In genomic region chr3:196632033-196632751, GRCh38 we compare ENCODE assay signal across 1 cellular context.
TF ChIP-seq lines count a peak whose summit lies in the region.

No MANE protein-coding gene starts in this region.

TF ChIP-seq in K562, 482 proteins besides CTCF, POLR2A, EP300 and RAD21 (continued from another document and continues in another):
- TF ChIP-seq, protein P1, sequence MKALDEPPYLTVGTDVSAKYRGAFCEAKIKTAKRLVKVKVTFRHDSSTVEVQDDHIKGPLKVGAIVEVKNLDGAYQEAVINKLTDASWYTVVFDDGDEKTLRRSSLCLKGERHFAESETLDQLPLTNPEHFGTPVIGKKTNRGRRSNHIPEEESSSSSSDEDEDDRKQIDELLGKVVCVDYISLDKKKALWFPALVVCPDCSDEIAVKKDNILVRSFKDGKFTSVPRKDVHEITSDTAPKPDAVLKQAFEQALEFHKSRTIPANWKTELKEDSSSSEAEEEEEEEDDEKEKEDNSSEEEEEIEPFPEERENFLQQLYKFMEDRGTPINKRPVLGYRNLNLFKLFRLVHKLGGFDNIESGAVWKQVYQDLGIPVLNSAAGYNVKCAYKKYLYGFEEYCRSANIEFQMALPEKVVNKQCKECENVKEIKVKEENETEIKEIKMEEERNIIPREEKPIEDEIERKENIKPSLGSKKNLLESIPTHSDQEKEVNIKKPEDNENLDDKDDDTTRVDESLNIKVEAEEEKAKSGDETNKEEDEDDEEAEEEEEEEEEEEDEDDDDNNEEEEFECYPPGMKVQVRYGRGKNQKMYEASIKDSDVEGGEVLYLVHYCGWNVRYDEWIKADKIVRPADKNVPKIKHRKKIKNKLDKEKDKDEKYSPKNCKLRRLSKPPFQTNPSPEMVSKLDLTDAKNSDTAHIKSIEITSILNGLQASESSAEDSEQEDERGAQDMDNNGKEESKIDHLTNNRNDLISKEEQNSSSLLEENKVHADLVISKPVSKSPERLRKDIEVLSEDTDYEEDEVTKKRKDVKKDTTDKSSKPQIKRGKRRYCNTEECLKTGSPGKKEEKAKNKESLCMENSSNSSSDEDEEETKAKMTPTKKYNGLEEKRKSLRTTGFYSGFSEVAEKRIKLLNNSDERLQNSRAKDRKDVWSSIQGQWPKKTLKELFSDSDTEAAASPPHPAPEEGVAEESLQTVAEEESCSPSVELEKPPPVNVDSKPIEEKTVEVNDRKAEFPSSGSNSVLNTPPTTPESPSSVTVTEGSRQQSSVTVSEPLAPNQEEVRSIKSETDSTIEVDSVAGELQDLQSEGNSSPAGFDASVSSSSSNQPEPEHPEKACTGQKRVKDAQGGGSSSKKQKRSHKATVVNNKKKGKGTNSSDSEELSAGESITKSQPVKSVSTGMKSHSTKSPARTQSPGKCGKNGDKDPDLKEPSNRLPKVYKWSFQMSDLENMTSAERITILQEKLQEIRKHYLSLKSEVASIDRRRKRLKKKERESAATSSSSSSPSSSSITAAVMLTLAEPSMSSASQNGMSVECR (CRISPR knock-in tag; IDR thresholded peaks at IDR 0.05), result peak; percentile 66; the same call in 1 of the 2 replicates
- TF ChIP-seq HMG20A (CRISPR knock-in tag; conservative IDR thresholded peaks at IDR 0.05) (no peak), ZNF253 (CRISPR knock-in tag; conservative IDR thresholded peaks at IDR 0.05) (no peak), ZNF57 (CRISPR knock-in tag; IDR thresholded peaks at IDR 0.05) (no peak), ZNF24 (IDR thresholded peaks at IDR 0.05) (no peak), STAT5B (CRISPR knock-in tag; IDR thresholded peaks at IDR 0.05) (no peak), MYBL2 (IDR thresholded peaks at IDR 0.05; ENCODE audit: low read depth) (no peak), MYBL2 (CRISPR knock-in tag; IDR thresholded peaks at IDR 0.05; ENCODE audit: borderline replicate concordance) (no peak), ILF3 (IDR thresholded peaks at IDR 0.05; ENCODE audit: borderline replicate concordance) (no peak), CBFA2T2 (conservative IDR thresholded peaks at IDR 0.05) (peak; percentile 53), BHLHE40 (IDR thresholded peaks at IDR 0.05; ENCODE audit: low read length) (peak; percentile 24; the same call in 1 of the 2 replicates), SFPQ (IDR thresholded peaks at IDR 0.05; ENCODE audit: low read depth, low read length) (no peak), ZNF778 (CRISPR knock-in tag; IDR thresholded peaks at IDR 0.05) (no peak), U2AF1 (optimal IDR thresholded peaks at IDR 0.05; ENCODE audit: low read depth, low read length) (no peak), XRCC4 (IDR thresholded peaks at IDR 0.05; ENCODE audit: extremely low read depth, insufficient read depth, insufficient read length) (no peak), ZNF174 (CRISPR knock-in tag; IDR thresholded peaks at IDR 0.05) (no peak), KAT8 (IDR thresholded peaks at IDR 0.05; ENCODE audit: low read depth) (no peak), ESRRB (CRISPR knock-in tag; IDR thresholded peaks at IDR 0.05; ENCODE audit: borderline replicate concordance) (no peak), MTA2 (IDR thresholded peaks at IDR 0.05; ENCODE audit: low read depth) (no peak), CREB1 (IDR thresholded peaks at IDR 0.05) (peak; percentile 55; the same call in 1 of the 2 replicates), CREB1 (CRISPR knock-in tag; IDR thresholded peaks at IDR 0.05) (0 out of 2 replicates have a peak, but pooled peaks have one; percentile 18), FOXK1 (CRISPR knock-in tag; IDR thresholded peaks at IDR 0.05; ENCODE audit: borderline replicate concordance) (no peak), MIER1 (IDR thresholded peaks at IDR 0.05; ENCODE audit: low read depth) (no peak), POLR2AphosphoS2 (IDR thresholded peaks at IDR 0.05; ENCODE audit: low read length) (no peak), GTF2E2 (tag; IDR thresholded peaks at IDR 0.05) (peak; percentile 95), KLF6 (CRISPR knock-in tag; IDR thresholded peaks at IDR 0.05; ENCODE audit: borderline replicate concordance) (0 out of 2 replicates have a peak, but pooled peaks have one; percentile 5), PRMT5 (CRISPR knock-in tag; IDR thresholded peaks at IDR 0.05) (no peak), ELF2 (CRISPR knock-in tag; IDR thresholded peaks at IDR 0.05) (no peak), ZNF707 (CRISPR knock-in tag; conservative IDR thresholded peaks at IDR 0.05) (no peak), POLR2B (IDR thresholded peaks at IDR 0.05; ENCODE audit: low read depth, partially characterized antibody) (peak; percentile 81), PHF8 (IDR thresholded peaks at IDR 0.05; ENCODE audit: borderline replicate concordance, low read length) (peak; percentile 89; the same call in 1 of the 2 replicates), ETV6 (IDR thresholded peaks at IDR 0.05; ENCODE audit: borderline replicate concordance in 1 of 2, low read depth in 2 of 2, low read length in 1 of 2) (peak; percentile 39 to 52; a peak in 2 of 4 replicates), ETV6 (CRISPR knock-in tag; IDR thresholded peaks at IDR 0.05; ENCODE audit: borderline replicate concordance) (no peak), L3MBTL2 (IDR thresholded peaks at IDR 0.05) (peak; percentile 88), ZKSCAN8 (CRISPR knock-in tag; IDR thresholded peaks at IDR 0.05) (no peak), RNF219 (CRISPR knock-in tag; IDR thresholded peaks at IDR 0.05) (no peak), MYNN (IDR thresholded peaks at IDR 0.05) (peak; percentile 72), MYNN (CRISPR knock-in tag; IDR thresholded peaks at IDR 0.05) (no peak), XRCC5 (IDR thresholded peaks at IDR 0.05; ENCODE audit: low read depth, low read length) (peak; percentile 24), NR2F6 (CRISPR knock-in tag; IDR thresholded peaks at IDR 0.05) (no peak), BMI1 (IDR thresholded peaks at IDR 0.05; ENCODE audit: low read length) (no peak), SRSF3 (IDR thresholded peaks at IDR 0.05; ENCODE audit: insufficient read depth, low read length) (no peak), CBX5 (IDR thresholded peaks at IDR 0.05; ENCODE audit: borderline replicate concordance, low read depth) (no peak; the same call in 1 of the 2 replicates), IFI16 (CRISPR knock-in tag; IDR thresholded peaks at IDR 0.05) (no peak), RBBP5 (IDR thresholded peaks at IDR 0.05; ENCODE audit: borderline replicate concordance, insufficient read depth, low read length, poor library complexity, severe bottlenecking) (peak; percentile 71), SAFB2 (IDR thresholded peaks at IDR 0.05; ENCODE audit: borderline replicate concordance, low read depth, low read length, severe bottlenecking) (no peak), NFRKB (IDR thresholded peaks at IDR 0.05; ENCODE audit: low read depth) (peak; percentile 97), TCF7L2 (IDR thresholded peaks at IDR 0.05; ENCODE audit: low read depth, low read length) (no peak), ZNF274 (IDR thresholded peaks at IDR 0.05; ENCODE audit: borderline replicate concordance, low read depth, low read length) (no peak), NCOA1 (IDR thresholded peaks at IDR 0.05; ENCODE audit: low read depth) (peak; percentile 61; the same call in 1 of the 2 replicates), PURB (CRISPR knock-in tag; IDR thresholded peaks at IDR 0.05; ENCODE audit: low read depth) (no peak), NFATC3 (IDR thresholded peaks at IDR 0.05) (no peak), TEAD1 (CRISPR knock-in tag; IDR thresholded peaks at IDR 0.05) (peak in 1 of 2 experiments; percentile 86; a peak in 2 of 4 replicates), NCOA2 (IDR thresholded peaks at IDR 0.05; ENCODE audit: partially characterized antibody in 2 of 2) (no peak), COPS2 (conservative IDR thresholded peaks at IDR 0.05) (no peak)
- TF ChIP-seq, protein P2, sequence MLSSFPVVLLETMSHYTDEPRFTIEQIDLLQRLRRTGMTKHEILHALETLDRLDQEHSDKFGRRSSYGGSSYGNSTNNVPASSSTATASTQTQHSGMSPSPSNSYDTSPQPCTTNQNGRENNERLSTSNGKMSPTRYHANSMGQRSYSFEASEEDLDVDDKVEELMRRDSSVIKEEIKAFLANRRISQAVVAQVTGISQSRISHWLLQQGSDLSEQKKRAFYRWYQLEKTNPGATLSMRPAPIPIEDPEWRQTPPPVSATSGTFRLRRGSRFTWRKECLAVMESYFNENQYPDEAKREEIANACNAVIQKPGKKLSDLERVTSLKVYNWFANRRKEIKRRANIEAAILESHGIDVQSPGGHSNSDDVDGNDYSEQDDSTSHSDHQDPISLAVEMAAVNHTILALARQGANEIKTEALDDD (IDR thresholded peaks at IDR 0.05), result no peak; the same call in none of the 2 replicates
- TF ChIP-seq, protein P3, sequence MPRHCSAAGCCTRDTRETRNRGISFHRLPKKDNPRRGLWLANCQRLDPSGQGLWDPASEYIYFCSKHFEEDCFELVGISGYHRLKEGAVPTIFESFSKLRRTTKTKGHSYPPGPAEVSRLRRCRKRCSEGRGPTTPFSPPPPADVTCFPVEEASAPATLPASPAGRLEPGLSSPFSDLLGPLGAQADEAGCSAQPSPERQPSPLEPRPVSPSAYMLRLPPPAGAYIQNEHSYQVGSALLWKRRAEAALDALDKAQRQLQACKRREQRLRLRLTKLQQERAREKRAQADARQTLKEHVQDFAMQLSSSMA (CRISPR knock-in tag; IDR thresholded peaks at IDR 0.05), result no peak
- TF ChIP-seq, protein P4, sequence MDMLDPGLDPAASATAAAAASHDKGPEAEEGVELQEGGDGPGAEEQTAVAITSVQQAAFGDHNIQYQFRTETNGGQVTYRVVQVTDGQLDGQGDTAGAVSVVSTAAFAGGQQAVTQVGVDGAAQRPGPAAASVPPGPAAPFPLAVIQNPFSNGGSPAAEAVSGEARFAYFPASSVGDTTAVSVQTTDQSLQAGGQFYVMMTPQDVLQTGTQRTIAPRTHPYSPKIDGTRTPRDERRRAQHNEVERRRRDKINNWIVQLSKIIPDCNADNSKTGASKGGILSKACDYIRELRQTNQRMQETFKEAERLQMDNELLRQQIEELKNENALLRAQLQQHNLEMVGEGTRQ (CRISPR knock-in tag; IDR thresholded peaks at IDR 0.05), result no peak
- TF ChIP-seq, protein P5, sequence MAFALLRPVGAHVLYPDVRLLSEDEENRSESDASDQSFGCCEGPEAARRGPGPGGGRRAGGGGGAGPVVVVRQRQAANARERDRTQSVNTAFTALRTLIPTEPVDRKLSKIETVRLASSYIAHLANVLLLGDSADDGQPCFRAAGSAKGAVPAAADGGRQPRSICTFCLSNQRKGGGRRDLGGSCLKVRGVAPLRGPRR (CRISPR knock-in tag; IDR thresholded peaks at IDR 0.05), result no peak
- TF ChIP-seq, protein P6, sequence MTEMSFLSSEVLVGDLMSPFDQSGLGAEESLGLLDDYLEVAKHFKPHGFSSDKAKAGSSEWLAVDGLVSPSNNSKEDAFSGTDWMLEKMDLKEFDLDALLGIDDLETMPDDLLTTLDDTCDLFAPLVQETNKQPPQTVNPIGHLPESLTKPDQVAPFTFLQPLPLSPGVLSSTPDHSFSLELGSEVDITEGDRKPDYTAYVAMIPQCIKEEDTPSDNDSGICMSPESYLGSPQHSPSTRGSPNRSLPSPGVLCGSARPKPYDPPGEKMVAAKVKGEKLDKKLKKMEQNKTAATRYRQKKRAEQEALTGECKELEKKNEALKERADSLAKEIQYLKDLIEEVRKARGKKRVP (CRISPR knock-in tag; IDR thresholded peaks at IDR 0.05), result no peak
- TF ChIP-seq, protein P7, sequence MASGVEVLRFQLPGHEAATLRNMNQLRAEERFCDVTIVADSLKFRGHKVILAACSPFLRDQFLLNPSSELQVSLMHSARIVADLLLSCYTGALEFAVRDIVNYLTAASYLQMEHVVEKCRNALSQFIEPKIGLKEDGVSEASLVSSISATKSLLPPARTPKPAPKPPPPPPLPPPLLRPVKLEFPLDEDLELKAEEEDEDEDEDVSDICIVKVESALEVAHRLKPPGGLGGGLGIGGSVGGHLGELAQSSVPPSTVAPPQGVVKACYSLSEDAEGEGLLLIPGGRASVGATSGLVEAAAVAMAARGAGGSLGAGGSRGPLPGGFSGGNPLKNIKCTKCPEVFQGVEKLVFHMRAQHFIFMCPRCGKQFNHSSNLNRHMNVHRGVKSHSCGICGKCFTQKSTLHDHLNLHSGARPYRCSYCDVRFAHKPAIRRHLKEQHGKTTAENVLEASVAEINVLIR (CRISPR knock-in tag; IDR thresholded peaks at IDR 0.05), result no peak
- TF ChIP-seq, protein P8, sequence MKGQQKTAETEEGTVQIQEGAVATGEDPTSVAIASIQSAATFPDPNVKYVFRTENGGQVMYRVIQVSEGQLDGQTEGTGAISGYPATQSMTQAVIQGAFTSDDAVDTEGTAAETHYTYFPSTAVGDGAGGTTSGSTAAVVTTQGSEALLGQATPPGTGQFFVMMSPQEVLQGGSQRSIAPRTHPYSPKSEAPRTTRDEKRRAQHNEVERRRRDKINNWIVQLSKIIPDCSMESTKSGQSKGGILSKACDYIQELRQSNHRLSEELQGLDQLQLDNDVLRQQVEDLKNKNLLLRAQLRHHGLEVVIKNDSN (CRISPR knock-in tag; IDR thresholded peaks at IDR 0.05), result no peak
